Comparison of ENCODE assay signal across 23 cellular contexts in genomic region chr4:16608611-16609125, GRCh38.
"Had no signal": no experiment of that assay in that cellular context is flagged by ENCODE, and none has a peak within 500 bp of the region (broad histone marks: within the 10 kb centered on the region; RNA-seq: fewer than 3 reads in every experiment).

No MANE protein-coding gene starts in this region.

- H3K36me3 ChIP-seq: adrenal gland had no signal

- H3K27me3 ChIP-seq: adrenal gland had no signal

- H3K9me3 ChIP-seq: adrenal gland had no signal

- H3K4me3 ChIP-seq: adrenal gland, PC-9 had no signal

- ATAC-seq: activated CD4-positive, CD25-positive, alpha-beta regulatory T cell treated with anti-CD3 and anti-CD28 coated beads, Interleukin-2, amount 50 U/mL, for 24 hours; activated CD8-positive, alpha-beta T cell treated with anti-CD3 and anti-CD28 coated beads, Interleukin-2, amount 10 ng/mL, durations not matched to agents 7 days and 5 days; T-cell had no signal

- H3K27ac ChIP-seq: PC-9, VCaP had no signal

- H2AFZ ChIP-seq: PC-9 had no signal

- H3K4me2 ChIP-seq: PC-9 had no signal

- DNase-seq: activated CD4-positive, alpha-beta T cell treated with anti-CD3 and anti-CD28 coated beads for 4 hours; activated CD4-positive, alpha-beta T cell treated with anti-CD3 and anti-CD28 coated beads, Interleukin-2, amount 50 U/mL, for 4 hours; activated CD8-positive, alpha-beta memory T cell treated with anti-CD3 and anti-CD28 coated beads, Interleukin-2, amount 50 U/mL, for 48 hours; activated CD8-positive, alpha-beta T cell treated with anti-CD3 and anti-CD28 coated beads, Interleukin-2, amount 10 ng/mL, durations not matched to agents 7 days and 5 days; activated naive CD4-positive, alpha-beta T cell treated with anti-CD3 and anti-CD28 coated beads, Interleukin-2, amount 50 U/mL, for 16 hours; activated naive CD8-positive, alpha-beta T cell treated with anti-CD3 and anti-CD28 coated beads, Interleukin-2, amount 10 ng/mL, durations not matched to agents 7 days and 5 days; activated T-cell treated with anti-CD3 and anti-CD28 coated beads, Interleukin-2, amount 50 U/mL, for 1 hour; anterior cingulate cortex; Kasumi-1; KBM-7; NCI-H1105 treated with DMSO at 0.1 percent for 48 hours; NCI-H1436 treated with DMSO at 0.1 percent for 48 hours; NCI-H187; NCI-H2081; NCI-H446; PC-9; SHP77 treated with DMSO at 0.1 percent for 48 hours; T-cell; T-helper 2 cell; T1000 had no signal
